14 cellular contexts compared by ENCODE assay signal in the genomic region with DNA sequence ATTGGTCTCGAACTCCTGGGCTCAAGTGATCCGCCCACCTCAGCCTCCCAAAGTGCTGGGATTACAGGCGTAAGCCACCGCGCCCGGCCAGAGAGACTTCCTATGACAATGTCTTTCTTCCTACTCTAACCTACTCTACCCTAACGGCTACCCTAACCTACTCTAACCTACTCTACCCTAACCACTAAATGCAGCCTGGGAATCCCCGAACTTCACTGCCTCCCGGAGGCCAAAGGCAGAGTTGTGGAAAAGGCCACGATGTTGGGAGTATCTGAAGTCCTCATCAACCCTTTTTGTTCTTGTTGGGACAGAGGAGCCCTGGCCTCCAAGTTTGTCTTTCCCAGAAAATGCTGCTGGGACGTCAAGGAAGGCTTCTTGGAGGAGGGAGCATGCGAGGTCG. TPM values are rescaled to one million over a fixed set of nuclear protein-coding genes. Genes with fewer than 3 reads are reported as not detected.
DNase-seq lines count a peak whose midpoint lies in the region; ATAC-seq, FAIRE-seq and TF ChIP-seq lines count a peak whose summit lies in the region.
"Had no signal": no experiment of that assay in that cellular context is flagged by ENCODE, and none has a peak within 500 bp of the region (broad histone marks: within the 10 kb centered on the region; RNA-seq: fewer than 3 reads in every experiment).

No MANE protein-coding gene starts in this region.

- no peaks in the 10 kb centered on the region for H3K9me3 ChIP-seq in OCI-LY7 (ENCODE audit: low read length)
- H3K9me3 ChIP-seq in H1 (ENCODE audit: insufficient read depth in 2 of 2, low read depth in 1 of 2, low read length in 1 of 2), result no peaks in the 10 kb centered on the region
- no peaks in the 10 kb centered on the region for H3K9me3 ChIP-seq in lower lobe of right lung
- H3K9me3 ChIP-seq: adrenal gland had no signal

- no peak overlapping the region for H4K5ac ChIP-seq in H1 (ENCODE audit: insufficient read length, low read depth, low read length)

- H3K4ac ChIP-seq in H1 (replicated peaks; ENCODE audit: insufficient read length, low read depth, low read length), result no peak overlapping the region

- H3K9me2 ChIP-seq in OCI-LY7 (ENCODE audit: insufficient read depth, low read length), result no peaks in the 10 kb centered on the region

- TF ChIP-seq CTCF in OCI-LY7 (conservative IDR thresholded peaks at IDR 0.05; ENCODE audit: low read length) (0 out of 2 replicates have a peak, but pooled peaks have one; percentile 18), H1 (IDR thresholded peaks at IDR 0.05; ENCODE audit: control extremely low read depth in 1 of 3, insufficient read depth in 1 of 3, low read depth in 1 of 3, low read length in 3 of 3) (peak in 2 of 3 experiments; percentile 40 to 43; a peak in 3 of 4 replicates), progenitor cell of endocrine pancreas (IDR thresholded peaks at IDR 0.05; ENCODE audit: unreplicated experiment) (no peak), lower lobe of right lung (IDR thresholded peaks at IDR 0.05) (no peak)

- intact Hi-C loops in OCI-LY7 (cut with micrococcal nuclease; ENCODE audit: unreplicated experiment) (loop anchor here (10.0 kb wide), 1 partner anchor 121 kb away; the partner anchor contains the start of genes MAU2 and SUGP1), lower lobe of right lung (cut with DNase I) (no loop called here)

- H3K79me2 ChIP-seq in OCI-LY7 (ENCODE audit: insufficient read depth, low read depth, low read length) (peaks cover 20% of the 10 kb centered on the region; the same call in 1 of the 2 replicates), H1 (ENCODE audit: control insufficient read depth in 1 of 2, insufficient read depth in 2 of 2, low read length in 2 of 2) (no peaks in the 10 kb centered on the region)

- no peak for TF ChIP-seq EP300 in H1 (IDR thresholded peaks at IDR 0.05; ENCODE audit: borderline replicate concordance in 1 of 2, low read depth in 2 of 2, low read length in 2 of 2)

- H3K14ac ChIP-seq in H1 (ENCODE audit: insufficient read length), result no peak overlapping the region

- no peak overlapping the region for H4K91ac ChIP-seq in H1 (replicated peaks; ENCODE audit: insufficient read length, low read length)

- peaks cover 33% of the 10 kb centered on the region for H3K36me3 ChIP-seq in OCI-LY7 (ENCODE audit: insufficient read depth, low read length)
- peaks cover 0 to 10% (median 0%) of the 10 kb centered on the region in 4 experiments; a peak in 2 of 8 replicates for H3K36me3 ChIP-seq in H1 (ENCODE audit: control insufficient read depth in 2 of 4, insufficient read depth in 4 of 4, low read length in 3 of 4)
- peaks cover 16% of the 10 kb centered on the region for H3K36me3 ChIP-seq in lower lobe of right lung

- peaks cover 11% of the 10 kb centered on the region for H3K23me2 ChIP-seq in H1 (ENCODE audit: low read depth, low read length)

- H3K27ac Mint-ChIP-seq in activated T-cell treated with anti-CD3 and anti-CD28 coated beads, Interleukin-2, amount 50 U/mL, for 72 hours, result no peak overlapping the region
- peak overlapping the region; percentile 80 for H3K27ac Mint-ChIP-seq in progenitor cell of endocrine pancreas

- TF ChIP-seq RAD21 in H1 (IDR thresholded peaks at IDR 0.05 in 1 of 2, conservative IDR thresholded peaks at IDR 0.05 in 1 of 2; ENCODE audit: low read depth in 2 of 2, low read length in 2 of 2), result peak; percentile 33 to 46; a peak in 3 of 4 replicates

- no peak overlapping the region for H3K18ac ChIP-seq in H1 (ENCODE audit: extremely low read depth, low read length)

- peaks cover 41% of the 10 kb centered on the region for H3K4me1 Mint-ChIP-seq in activated T-cell treated with anti-CD3 and anti-CD28 coated beads, Interleukin-2, amount 50 U/mL, for 72 hours (ENCODE audit: low read depth)
- peaks cover 6% of the 10 kb centered on the region for H3K4me1 Mint-ChIP-seq in progenitor cell of endocrine pancreas (ENCODE audit: low read depth)

- H4K20me1 ChIP-seq in OCI-LY7 (ENCODE audit: insufficient read depth, low read length) (no peaks in the 10 kb centered on the region), H1 (replicated peaks in 1 of 2; ENCODE audit: control insufficient read depth in 1 of 2, insufficient read depth in 2 of 2, low read length in 2 of 2) (peaks cover 2 to 13% of the 10 kb centered on the region in 2 experiments)

- H2BK15ac ChIP-seq in H1 (ENCODE audit: low read length), result no peak overlapping the region

- POLR2A ChIA-PET in OCI-LY7 (lab: Charles Lee) (interaction anchor here (3.8 kb wide), 1 partner anchor 12 kb away, joined by 24 read pairs; the partner anchor contains the start of genes BORCS8 and RFXANK), H1 (lab: Charles Lee; ENCODE audit: partially characterized antibody) (interaction anchor here (1.0 to 5.9 kb wide), 4 partner anchors 10 to 20 kb away, joined by 3 to 45 read pairs (median 24); partner anchors contain the start of genes BORCS8, NCAN and RFXANK)

- no TSS peak for BruUV-seq in OCI-LY7 (replicated peaks; lab: Mats Ljungman, UMichigan)

- H4K8ac ChIP-seq in H1 (ENCODE audit: extremely low read depth, insufficient read depth, low read length), result no peak overlapping the region

- H2BK20ac ChIP-seq in H1 (ENCODE audit: low read length), result no peak overlapping the region

- H3K27ac ChIP-seq in OCI-LY7 (ENCODE audit: low read depth, low read length, poor library complexity, severe bottlenecking) (no peak overlapping the region), H1 (ENCODE audit: low read depth, low read length) (no peak overlapping the region), lower lobe of right lung (no peak overlapping the region)

- CTCF ChIA-PET in OCI-LY7 (lab: Charles Lee; ENCODE audit: unreplicated experiment), result no interaction called here
- CTCF ChIA-PET in H1 (lab: Charles Lee; ENCODE audit: partially characterized antibody), result interaction anchor here (1.0 to 1.8 kb wide), 5 partner anchors 10 to 30 kb away, joined by 3 to 6 read pairs (median 3); no protein-coding TSS in a partner anchor

- no peak overlapping the region for H2AK5ac ChIP-seq in H1 (ENCODE audit: low read depth, low read length)

- H3K27me3 Mint-ChIP-seq in activated T-cell treated with anti-CD3 and anti-CD28 coated beads, Interleukin-2, amount 50 U/mL, for 72 hours (ENCODE audit: low read depth), result no peaks in the 10 kb centered on the region
- H3K27me3 Mint-ChIP-seq in progenitor cell of endocrine pancreas, result peaks cover 33% of the 10 kb centered on the region

- no peak for ATAC-seq in activated T-cell treated with anti-CD3 and anti-CD28 coated beads, Interleukin-2, amount 50 U/mL, for 72 hours (replicated peaks in 1 of 2)
- ATAC-seq in lower lobe of right lung (no peak), GM19397 (IDR thresholded peaks at IDR 0.05; ENCODE audit: unreplicated experiment) (no peak)

- H3K56ac ChIP-seq in H1 (replicated peaks; ENCODE audit: insufficient read length, low read depth, low read length), result no peak overlapping the region

- H2BK5ac ChIP-seq in H1 (ENCODE audit: low read depth, low read length), result no peak overlapping the region

- H2BK120ac ChIP-seq in H1 (replicated peaks; ENCODE audit: low read depth, low read length), result no peak overlapping the region

- peaks cover 0 to 6% of the 10 kb centered on the region in 2 donors for H3K9me3 Mint-ChIP-seq in activated T-cell treated with anti-CD3 and anti-CD28 coated beads, Interleukin-2, amount 50 U/mL, for 72 hours
- H3K9me3 Mint-ChIP-seq in progenitor cell of endocrine pancreas (ENCODE audit: low read depth), result no peaks in the 10 kb centered on the region

- WGBS in H1 (ENCODE audit: extremely low coverage in 1 of 2, insufficient coverage in 1 of 2, insufficient read length in 1 of 2, insufficient replicate concordance in 2 of 2, low coverage in 1 of 2, low lambda C conversion rate in 2 of 2, missing lambda C conversion rate in 1 of 2), 2 experiments, result 74% methylated on average over 13 of the region's 13 CpGs; no CpG with 5 or more reads in 1 of the 2 experiments

- DNase-seq in activated T-cell treated with anti-CD3 and anti-CD28 coated beads, Interleukin-2, amount 50 U/mL, for 72 hours, result no peak
- DNase-seq in activated T-cell treated with anti-CD3 and anti-CD28 coated beads, Interleukin-2, amount 50 U/mL, for 48 hours, result no peak
- DNase-seq in OCI-LY7 (ENCODE audit: low spot score) (no peak), H1 (ENCODE audit: low read depth in 1 of 2, low spot score in 2 of 2) (no peak), progenitor cell of endocrine pancreas (ENCODE audit: low spot score, unreplicated experiment) (no peak), NCI-H2171 (lab: John Stamatoyannopoulos, UW) (no peak), lower lobe of right lung (no peak)
- DNase-seq: activated CD4-positive, alpha-beta T cell treated with anti-CD3 and anti-CD28 coated beads, Interleukin-2, amount 50 U/mL, for 1 hour; dermis blood vessel endothelial cell; MV-4-11; NCI-H2171 treated with DMSO at 0.1 percent for 48 hours had no signal

- H3K4me1 ChIP-seq in OCI-LY7 (ENCODE audit: insufficient read depth, low read length, poor library complexity, severe bottlenecking), result peaks cover 21% of the 10 kb centered on the region
- peaks cover 0 to 6% (median 0%) of the 10 kb centered on the region in 4 experiments; a peak in 2 of 7 replicates for H3K4me1 ChIP-seq in H1 (replicated peaks in 1 of 4; ENCODE audit: control insufficient read depth in 3 of 4, insufficient read depth in 4 of 4, low read length in 3 of 4)
- H3K4me1 ChIP-seq in lower lobe of right lung, result peaks cover 14% of the 10 kb centered on the region

- TF ChIP-seq POLR2A in H1 (IDR thresholded peaks at IDR 0.05; ENCODE audit: control extremely low read depth in 1 of 2, low read depth in 2 of 2, low read length in 2 of 2), result no peak

- peaks cover 0 to 36% (median 34%) of the 10 kb centered on the region in 4 experiments; a peak in 6 of 7 replicates for H3K27me3 ChIP-seq in H1 (replicated peaks in 1 of 4; ENCODE audit: control insufficient read depth in 3 of 4, extremely low read depth in 1 of 4, insufficient read depth in 3 of 4, low read length in 3 of 4)
- no peaks in the 10 kb centered on the region for H3K27me3 ChIP-seq in lower lobe of right lung (ENCODE audit: low read depth)

- no peak overlapping the region for H3K4me3 ChIP-seq in OCI-LY7 (ENCODE audit: low read depth, low read length, poor library complexity, severe bottlenecking)
- H3K4me3 ChIP-seq in H1 (ENCODE audit: extremely low read depth in 1 of 4, insufficient read depth in 2 of 4, low read depth in 3 of 4, low read length in 4 of 4), result no peak overlapping the region
- H3K4me3 ChIP-seq in lower lobe of right lung, result no peak overlapping the region

- H3K79me1 ChIP-seq in H1 (ENCODE audit: low read depth, low read length), result no peaks in the 10 kb centered on the region; the same call in 1 of the 2 replicates

- peak overlapping the region; percentile 90 to 95 for H3K4me3 Mint-ChIP-seq in activated T-cell treated with anti-CD3 and anti-CD28 coated beads, Interleukin-2, amount 50 U/mL, for 72 hours
- H3K4me3 Mint-ChIP-seq in progenitor cell of endocrine pancreas (ENCODE audit: low read depth), result peak overlapping the region; percentile 83

- no peak for FAIRE-seq in H1 (lab: Jason Lieb, UNC)
- FAIRE-seq: H54 had no signal

- H3K23ac ChIP-seq in H1 (ENCODE audit: insufficient read length), result no peak overlapping the region

- H3K4me2 ChIP-seq in OCI-LY7 (ENCODE audit: low read length), result no peak overlapping the region
- no peak overlapping the region for H3K4me2 ChIP-seq in H1 (ENCODE audit: insufficient read depth in 1 of 2, low read depth in 2 of 2, low read length in 2 of 2)

- H3K9ac ChIP-seq in H1 (replicated peaks in 1 of 4; ENCODE audit: extremely low read depth in 1 of 4, low read depth in 3 of 4, low read length in 3 of 4), result no peak overlapping the region

- no peak overlapping the region for H2BK12ac ChIP-seq in H1 (ENCODE audit: low read depth, low read length)

- peaks cover 0 to 2% of the 10 kb centered on the region in 2 donors for H3K36me3 Mint-ChIP-seq in activated T-cell treated with anti-CD3 and anti-CD28 coated beads, Interleukin-2, amount 50 U/mL, for 72 hours (ENCODE audit: insufficient read depth in 2 of 2)
- peaks cover 2% of the 10 kb centered on the region for H3K36me3 Mint-ChIP-seq in progenitor cell of endocrine pancreas (ENCODE audit: insufficient read depth)

- H2AFZ ChIP-seq in OCI-LY7 (ENCODE audit: low read length) (no peak overlapping the region), H1 (ENCODE audit: low read length) (no peak overlapping the region)

RNA-seq across cellular contexts. Expression of gene NR2C2AP, which starts 1.0 kb away (rescaled TPM):
- 10 to 100 TPM; 27.5 to 34.6 TPM for total RNA-seq in activated T-cell treated with anti-CD3 and anti-CD28 coated beads, Interleukin-2, amount 50 U/mL, for 72 hours
- total RNA-seq in OCI-LY7 (2014; rRNA removed; shearing (Covaris generic)), result 28.6 and 29.7 TPM in 2 replicates
- total RNA-seq in OCI-LY7 (2022), result 21.2 and 27.3 TPM in 2 replicates
- 20.5 and 24.9 TPM in 2 replicates for total RNA-seq in H1 (2021; fragmentation: NEBNext Ultra II Directional; extraction: Animal tissue kit (Norgen Biotek cat#: 25700))
- 16.4 TPM in 2 replicates for polyA plus RNA-seq in H1 (2011; rRNA removed)
- 20.5 TPM for polyA plus RNA-seq in H1 (2011; cell fraction: cytosol; rRNA removed)
- 26.2 TPM for polyA plus RNA-seq in H1 (2011; cell fraction: nucleus; rRNA removed)
- 18.7 to 25.9 TPM (median 23.8 TPM) in 4 replicates for polyA plus RNA-seq in H1 (2012, experiment 1 of 2)
- polyA plus RNA-seq in H1 (2012, experiment 2 of 2), result 27.7 TPM
- polyA plus RNA-seq in H1 (2013, experiment 1 of 2), result 13.6 TPM
- polyA plus RNA-seq in H1 (2013, experiment 2 of 2), result 13.5 TPM
- 11.5 and 12.5 TPM in 2 replicates for polyA minus RNA-seq in H1 (2011; rRNA and poly(A)+ RNA removed)
- 4.9 TPM for polyA minus RNA-seq in H1 (2011; cell fraction: cytosol; rRNA and poly(A)+ RNA removed)
- polyA minus RNA-seq in H1 (2011; cell fraction: nucleus; rRNA and poly(A)+ RNA removed), result 7.6 TPM
- 10.6 and 12.2 TPM in 2 replicates for total RNA-seq in progenitor cell of endocrine pancreas
- total RNA-seq in lower lobe of right lung, result 12.9 TPM

RNA-seq across cellular contexts. Expression of gene NCAN, which starts 7.6 kb away (rescaled TPM):
- total RNA-seq in activated T-cell treated with anti-CD3 and anti-CD28 coated beads, Interleukin-2, amount 50 U/mL, for 72 hours, result under 1 TPM in 1 of 2 donors, not detected in 1; 0.14 TPM
- total RNA-seq in OCI-LY7 (2014; rRNA removed; shearing (Covaris generic)), result not detected in 2 replicates
- total RNA-seq in OCI-LY7 (2022) (not detected in 2 replicates), progenitor cell of endocrine pancreas (0.17 and 0.36 TPM in 2 replicates), lower lobe of right lung (not detected)
- 2.7 and 2.8 TPM in 2 replicates for total RNA-seq in H1 (2021; fragmentation: NEBNext Ultra II Directional; extraction: Animal tissue kit (Norgen Biotek cat#: 25700))
- polyA plus RNA-seq in H1 (2011; rRNA removed), result 2.7 and 3.6 TPM in 2 replicates
- polyA plus RNA-seq in H1 (2011; cell fraction: cytosol; rRNA removed), result 3.5 TPM
- polyA plus RNA-seq in H1 (2011; cell fraction: nucleus; rRNA removed), result 5.5 TPM
- 3.7 to 5.9 TPM (median 5.5 TPM) in 4 replicates for polyA plus RNA-seq in H1 (2012, experiment 1 of 2)
- 4.4 TPM for polyA plus RNA-seq in H1 (2012, experiment 2 of 2)
- polyA plus RNA-seq in H1 (2013, experiment 1 of 2), result 5.1 TPM
- polyA plus RNA-seq in H1 (2013, experiment 2 of 2), result 4.1 TPM
- 3.3 and 4.0 TPM in 2 replicates for polyA minus RNA-seq in H1 (2011; rRNA and poly(A)+ RNA removed)
- polyA minus RNA-seq in H1 (2011; cell fraction: cytosol; rRNA and poly(A)+ RNA removed), result 2.9 TPM
- 3.4 TPM for polyA minus RNA-seq in H1 (2011; cell fraction: nucleus; rRNA and poly(A)+ RNA removed)
- total RNA-seq: dermis blood vessel endothelial cell had no signal

RNA-seq across cellular contexts. Expression of gene RFXANK, which starts 12.1 kb away (rescaled TPM):
- total RNA-seq in activated T-cell treated with anti-CD3 and anti-CD28 coated beads, Interleukin-2, amount 50 U/mL, for 72 hours, result 100 to 1,000 TPM in 1 of 2 donors, 10 to 100 TPM in 1; 83.8 to 107 TPM
- total RNA-seq in OCI-LY7 (2014; rRNA removed; shearing (Covaris generic)), result 103 and 105 TPM in 2 replicates
- total RNA-seq in OCI-LY7 (2022), result 114 and 115 TPM in 2 replicates
- total RNA-seq in H1 (2021; fragmentation: NEBNext Ultra II Directional; extraction: Animal tissue kit (Norgen Biotek cat#: 25700)), result 72.9 and 77.7 TPM in 2 replicates
- 87.5 and 105 TPM in 2 replicates for polyA plus RNA-seq in H1 (2011; rRNA removed)
- 84.1 TPM for polyA plus RNA-seq in H1 (2011; cell fraction: cytosol; rRNA removed)
- polyA plus RNA-seq in H1 (2011; cell fraction: nucleus; rRNA removed), result 140 TPM
- 71.3 to 123 TPM (median 104 TPM) in 4 replicates for polyA plus RNA-seq in H1 (2012, experiment 1 of 2)
- 156 TPM for polyA plus RNA-seq in H1 (2012, experiment 2 of 2)
- 97.6 TPM for polyA plus RNA-seq in H1 (2013, experiment 1 of 2)
- polyA plus RNA-seq in H1 (2013, experiment 2 of 2), result 103 TPM
- polyA minus RNA-seq in H1 (2011; rRNA and poly(A)+ RNA removed), result 29.0 and 36.8 TPM in 2 replicates
- 32.7 TPM for polyA minus RNA-seq in H1 (2011; cell fraction: cytosol; rRNA and poly(A)+ RNA removed)
- 47.1 TPM for polyA minus RNA-seq in H1 (2011; cell fraction: nucleus; rRNA and poly(A)+ RNA removed)
- 134 and 135 TPM in 2 replicates for total RNA-seq in progenitor cell of endocrine pancreas
- 67.0 TPM for total RNA-seq in lower lobe of right lung

RNA-seq across cellular contexts. Expression of gene BORCS8, which starts 12.2 kb away (rescaled TPM):
- total RNA-seq in activated T-cell treated with anti-CD3 and anti-CD28 coated beads, Interleukin-2, amount 50 U/mL, for 72 hours, result 10 to 100 TPM; 10.7 to 16.2 TPM
- 31.0 and 39.8 TPM in 2 replicates for total RNA-seq in OCI-LY7 (2014; rRNA removed; shearing (Covaris generic))
- total RNA-seq in OCI-LY7 (2022), result 35.2 and 40.2 TPM in 2 replicates
- total RNA-seq in H1 (2021; fragmentation: NEBNext Ultra II Directional; extraction: Animal tissue kit (Norgen Biotek cat#: 25700)), result 15.9 and 20.9 TPM in 2 replicates
- 15.0 and 22.9 TPM in 2 replicates for polyA plus RNA-seq in H1 (2011; rRNA removed)
- 15.4 TPM for polyA plus RNA-seq in H1 (2011; cell fraction: cytosol; rRNA removed)
- 24.2 TPM for polyA plus RNA-seq in H1 (2011; cell fraction: nucleus; rRNA removed)
- 11.8 to 16.6 TPM (median 13.8 TPM) in 4 replicates for polyA plus RNA-seq in H1 (2012, experiment 1 of 2)
- 10.5 TPM for polyA plus RNA-seq in H1 (2012, experiment 2 of 2)
- 13.4 TPM for polyA plus RNA-seq in H1 (2013, experiment 1 of 2)
- polyA plus RNA-seq in H1 (2013, experiment 2 of 2), result 13.0 TPM
- 10.8 and 12.8 TPM in 2 replicates for polyA minus RNA-seq in H1 (2011; rRNA and poly(A)+ RNA removed)
- 4.4 TPM for polyA minus RNA-seq in H1 (2011; cell fraction: cytosol; rRNA and poly(A)+ RNA removed)
- polyA minus RNA-seq in H1 (2011; cell fraction: nucleus; rRNA and poly(A)+ RNA removed), result 12.4 TPM
- total RNA-seq in progenitor cell of endocrine pancreas, result 28.9 and 33.9 TPM in 2 replicates
- 29.4 TPM for total RNA-seq in lower lobe of right lung

RNA-seq across cellular contexts. Expression of gene MEF2B, which starts 34.1 kb away (rescaled TPM):
- total RNA-seq in activated T-cell treated with anti-CD3 and anti-CD28 coated beads, Interleukin-2, amount 50 U/mL, for 72 hours, result 1 to 10 TPM; 2.1 to 6.4 TPM
- 175 and 201 TPM in 2 replicates for total RNA-seq in OCI-LY7 (2014; rRNA removed; shearing (Covaris generic))
- 295 and 304 TPM in 2 replicates for total RNA-seq in OCI-LY7 (2022)
- total RNA-seq in H1 (2021; fragmentation: NEBNext Ultra II Directional; extraction: Animal tissue kit (Norgen Biotek cat#: 25700)), result 2.8 and 4.1 TPM in 2 replicates
- 3.7 and 17.8 TPM in 2 replicates for polyA plus RNA-seq in H1 (2011; rRNA removed)
- 8.9 TPM for polyA plus RNA-seq in H1 (2011; cell fraction: cytosol; rRNA removed)
- polyA plus RNA-seq in H1 (2011; cell fraction: nucleus; rRNA removed), result 17.1 TPM
- 1.4 to 2.8 TPM (median 1.6 TPM) in 4 replicates for polyA plus RNA-seq in H1 (2012, experiment 1 of 2)
- polyA plus RNA-seq in H1 (2012, experiment 2 of 2), result 1.7 TPM
- polyA plus RNA-seq in H1 (2013, experiment 1 of 2), result 1.1 TPM
- polyA plus RNA-seq in H1 (2013, experiment 2 of 2), result 1.5 TPM
- polyA minus RNA-seq in H1 (2011; rRNA and poly(A)+ RNA removed), result 0.76 and 2.1 TPM in 2 replicates
- polyA minus RNA-seq in H1 (2011; cell fraction: cytosol; rRNA and poly(A)+ RNA removed), result not detected
- polyA minus RNA-seq in H1 (2011; cell fraction: nucleus; rRNA and poly(A)+ RNA removed), result 1.4 TPM
- total RNA-seq in progenitor cell of endocrine pancreas, result 4.2 and 4.4 TPM in 2 replicates
- total RNA-seq in lower lobe of right lung, result 2.7 TPM

Comparison
In these comparisons a context has a peak if more than half of its experiments do, and no peak if none do; other contexts are left out.
1. CTCF ChIP-seq: peak in OCI-LY7 (single experiment) and H1 (2 of 3); none in progenitor cell of endocrine pancreas (single experiment) and lower lobe of right lung (single experiment).